Comparison of ENCODE assay signal across 8 cellular contexts in the genomic region with DNA sequence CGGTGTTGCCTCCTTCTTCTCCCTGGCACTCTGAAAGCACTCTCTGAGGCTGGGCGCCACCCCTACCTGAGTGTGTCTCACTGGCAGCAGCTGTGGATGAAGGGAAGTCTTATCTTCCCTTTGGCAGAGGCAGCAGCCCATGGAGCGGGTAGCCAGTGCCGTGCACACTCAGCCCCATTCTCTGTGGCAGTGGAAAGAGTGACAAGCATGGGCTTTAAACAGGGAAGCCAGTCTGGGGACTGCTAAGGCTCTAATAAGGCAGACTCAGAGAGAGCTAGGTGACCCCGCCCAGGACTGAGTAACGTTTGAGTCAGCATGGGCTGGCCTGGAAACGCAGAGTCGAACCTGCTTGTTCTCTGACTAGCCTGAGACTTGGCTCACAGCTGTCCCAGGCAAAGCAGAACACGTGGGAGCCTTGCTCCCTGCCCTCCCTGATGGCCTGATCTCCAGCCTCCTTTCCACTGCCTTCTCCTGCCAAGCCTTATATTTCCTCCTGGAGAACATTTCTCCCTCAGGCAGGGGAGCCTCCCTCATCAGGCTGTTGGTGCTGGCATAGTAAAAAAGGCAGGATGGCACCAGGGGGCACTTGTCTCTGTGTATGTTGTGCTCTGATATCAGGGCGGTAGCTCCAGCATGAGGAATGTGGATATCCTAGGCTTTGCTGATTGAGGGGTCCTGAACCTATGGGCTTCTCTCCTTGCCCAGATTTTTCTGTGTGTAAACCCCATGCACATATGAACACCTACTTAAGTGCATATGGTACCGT.
DNase-seq lines count a peak whose midpoint lies in the region; ATAC-seq and TF ChIP-seq lines count a peak whose summit lies in the region.

No MANE protein-coding gene starts in this region.

- H3K4me3 ChIP-seq in fibroblast of lung (replicated peaks in 1 of 4; ENCODE audit: control extremely low read depth in 1 of 4, insufficient read depth in 1 of 4, low read depth in 3 of 4, low read length in 4 of 4) (no peak overlapping the region), sigmoid colon (no peak overlapping the region), neural progenitor cell (no peak overlapping the region)

- no peaks in the 10 kb centered on the region for H3F3A ChIP-seq in neural progenitor cell (ENCODE audit: low read depth)

- H3K27ac Mint-ChIP-seq in neural progenitor cell = no peak overlapping the region

- no peak for TF ChIP-seq POLR2A in sigmoid colon (IDR thresholded peaks at IDR 0.05)

- H3K36me3 Mint-ChIP-seq in neural progenitor cell = no peaks in the 10 kb centered on the region

- DNase-seq in GM13976 (ENCODE audit: low spot score) (peak; percentile 53), fibroblast of lung (ENCODE audit: low read depth in 2 of 2) (peak; percentile 94 to 95), sigmoid colon (peak; percentile 90), neural progenitor cell (ENCODE audit: low spot score) (no peak), DMS53 (lab: John Stamatoyannopoulos, UW) (no peak), NCI-H2029 (lab: John Stamatoyannopoulos, UW) (no peak)
- peak; percentile 83 for DNase-seq in activated CD4-positive, alpha-beta T cell treated with anti-CD3 and anti-CD28 coated beads for 48 hours

- H3K36me3 ChIP-seq in fibroblast of lung (ENCODE audit: control insufficient read depth, insufficient read depth, low read length) (no peaks in the 10 kb centered on the region), sigmoid colon (no peaks in the 10 kb centered on the region), neural progenitor cell (no peaks in the 10 kb centered on the region)

- peaks cover 15% of the 10 kb centered on the region for H3K4me1 ChIP-seq in fibroblast of lung (ENCODE audit: control insufficient read depth, extremely low read depth, insufficient read depth, low read length)
- peaks cover 0 to 12% (median 10%) of the 10 kb centered on the region in 4 donors for H3K4me1 ChIP-seq in sigmoid colon
- H3K4me1 ChIP-seq in neural progenitor cell = peaks cover 7% of the 10 kb centered on the region

- H3K79me2 ChIP-seq in fibroblast of lung (ENCODE audit: control insufficient read depth, insufficient read depth, low read length) = no peaks in the 10 kb centered on the region
- no peaks in the 10 kb centered on the region for H3K79me2 ChIP-seq in neural progenitor cell (ENCODE audit: low read depth)

- in situ Hi-C loops in GM13976 (cut with MboI; ENCODE audit: low sequenced_read_pairs, unreplicated experiment) = no loop called here

- 21 to 49% methylated on average over 11 of the region's 11 CpGs for WGBS in sigmoid colon, 2 donors

- peaks cover 21% of the 10 kb centered on the region for H3K4me1 Mint-ChIP-seq in neural progenitor cell

- no peak overlapping the region for H3K9ac ChIP-seq in fibroblast of lung (ENCODE audit: insufficient read depth, low read length)
- no peak overlapping the region for H3K9ac ChIP-seq in neural progenitor cell

- peak; percentile 87 for ATAC-seq in HG02852 (IDR thresholded peaks at IDR 0.05; ENCODE audit: unreplicated experiment)

- H2AFZ ChIP-seq in fibroblast of lung (ENCODE audit: low read length) (peak overlapping the region; percentile 59), neural progenitor cell (replicated peaks) (no peak overlapping the region)

- intact Hi-C loops in sigmoid colon (cut with DNase I) = no loop called here

- H3K9me3 Mint-ChIP-seq in neural progenitor cell = no peaks in the 10 kb centered on the region

- H3K27ac ChIP-seq in fibroblast of lung (ENCODE audit: insufficient read depth, low read length) (peak overlapping the region; percentile 29), sigmoid colon (peak overlapping the region in 2 of 4 donors; percentile 41 to 50), neural progenitor cell (no peak overlapping the region)

- no peak overlapping the region for H3K4me3 Mint-ChIP-seq in neural progenitor cell

- TF ChIP-seq EP300 in sigmoid colon (IDR thresholded peaks at IDR 0.05) = no peak

- H3K27me3 Mint-ChIP-seq in neural progenitor cell (ENCODE audit: insufficient read depth, low read depth) = peaks cover 6% of the 10 kb centered on the region

- H4K20me1 ChIP-seq in fibroblast of lung (ENCODE audit: control insufficient read depth, extremely low read depth, insufficient read depth, low read length) (no peaks in the 10 kb centered on the region), neural progenitor cell (ENCODE audit: low read depth) (no peaks in the 10 kb centered on the region)

- no peak for TF ChIP-seq CTCF in GM13976 (IDR thresholded peaks at IDR 0.05; ENCODE audit: borderline replicate concordance, control extremely low read depth, extremely low read depth, insufficient read depth, missing control alignments)
- no peak for TF ChIP-seq CTCF in fibroblast of lung (conservative IDR thresholded peaks at IDR 0.05 in 1 of 2, IDR thresholded peaks at IDR 0.05 in 1 of 2; ENCODE audit: low read depth in 1 of 2, low read length in 2 of 2)
- no peak for TF ChIP-seq CTCF in sigmoid colon (IDR thresholded peaks at IDR 0.05)
- TF ChIP-seq CTCF in neural progenitor cell (IDR thresholded peaks at IDR 0.05) = no peak

- peaks cover 13% of the 10 kb centered on the region for H3K27me3 ChIP-seq in fibroblast of lung (ENCODE audit: control insufficient read depth, insufficient read depth, low read length)
- H3K27me3 ChIP-seq in sigmoid colon = no peaks in the 10 kb centered on the region
- H3K27me3 ChIP-seq in neural progenitor cell = no peaks in the 10 kb centered on the region

- H3K9me3 ChIP-seq in fibroblast of lung (ENCODE audit: control insufficient read depth, insufficient read depth, low read depth, low read length) = no peaks in the 10 kb centered on the region
- no peaks in the 10 kb centered on the region for H3K9me3 ChIP-seq in sigmoid colon
- H3K9me3 ChIP-seq in neural progenitor cell (ENCODE audit: low read depth) = no peaks in the 10 kb centered on the region

- peak overlapping the region; percentile 44 for H3K4me2 ChIP-seq in fibroblast of lung (ENCODE audit: extremely low read depth, insufficient read depth, low read length)
- no peak overlapping the region for H3K4me2 ChIP-seq in neural progenitor cell

Comparison
In these comparisons a context has a peak if more than half of its experiments do, and no peak if none do; other contexts are left out.
1. DNase-seq: peak in GM13976 (single experiment), activated CD4-positive, alpha-beta T cell treated with anti-CD3 and anti-CD28 coated beads for 48 hours (single experiment), fibroblast of lung (2 of 2) and sigmoid colon (single experiment); none in neural progenitor cell (single experiment), DMS53 (single experiment) and NCI-H2029 (single experiment).